In the genomic region with DNA sequence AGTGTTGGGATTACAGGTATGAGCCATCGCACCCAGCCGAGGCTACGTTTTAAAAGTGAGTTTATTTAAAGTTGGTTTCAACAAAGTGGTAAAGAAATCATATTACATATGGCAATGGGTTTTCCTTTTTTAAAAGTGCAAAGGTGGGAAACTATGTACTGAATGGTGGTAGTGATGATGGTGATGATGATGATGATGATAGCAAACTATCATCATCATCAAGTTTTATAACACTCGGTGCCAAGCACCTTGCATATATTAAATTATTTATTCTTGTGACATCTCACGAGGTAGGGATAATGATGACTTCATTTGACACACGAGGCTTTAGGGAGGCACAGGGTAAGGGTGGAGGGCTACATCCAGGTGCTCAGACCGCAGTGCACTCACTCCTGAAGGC, we compare ENCODE assay signal across 1 cellular context.
TF ChIP-seq lines count a peak whose summit lies in the region.

No MANE protein-coding gene starts in this region.

TF ChIP-seq in IMR-90, 13 proteins besides CTCF, POLR2A, EP300 and RAD21:
- TF ChIP-seq CEBPB (IDR thresholded peaks at IDR 0.05; ENCODE audit: low read depth, low read length) = no peak
